In genomic region chr6:48977573-48977972, GRCh38 we compare ENCODE assay signal across 29 cellular contexts.
"Had no signal": no experiment of that assay in that cellular context is flagged by ENCODE, and none has a peak within 500 bp of the region (broad histone marks: within the 10 kb centered on the region; RNA-seq: fewer than 3 reads in every experiment).

No MANE protein-coding gene starts in this region.

- H3K36me3 ChIP-seq: left lung, lower lobe of right lung, neural progenitor cell, neutrophil, pancreas, prostate gland, suprapubic skin, thoracic aorta, tibial artery, upper lobe of right lung had no signal

- H3K4me1 ChIP-seq: left lung, lower lobe of right lung, neural progenitor cell, pancreas, prostate gland, suprapubic skin, tibial artery, upper lobe of right lung had no signal

- H3K4me3 Mint-ChIP-seq: immature natural killer cell; mesothelial cell of epicardium; naive B cell; natural killer cell; nephron progenitor cell; neural progenitor cell; stimulated activated effector memory CD8-positive, alpha-beta T cell treated with anti-CD3 and anti-CD28 coated beads, Interleukin-12 subunit alpha, Interleukin-12 subunit beta, amount 100 ng/mL, for 72 hours; stimulated activated naive CD8-positive, alpha-beta T cell treated with anti-CD3 and anti-CD28 coated beads, Interleukin-15, Interleukin-2, amounts not matched to agents 100 ng/mL and 50 ng/mL, for 24 hours had no signal

- H3K27me3 Mint-ChIP-seq: naive B cell; stimulated activated naive CD8-positive, alpha-beta T cell treated with anti-CD3 and anti-CD28 coated beads, Interleukin-15, Interleukin-2, amounts not matched to agents 100 ng/mL and 50 ng/mL, for 24 hours had no signal

- H3K36me3 Mint-ChIP-seq: immature natural killer cell; mesothelial cell of epicardium; naive B cell; natural killer cell; neural progenitor cell; stimulated activated effector memory CD8-positive, alpha-beta T cell treated with anti-CD3 and anti-CD28 coated beads, Interleukin-12 subunit alpha, Interleukin-12 subunit beta, amount 100 ng/mL, for 72 hours had no signal

- H3K27ac ChIP-seq: left lung, lower lobe of right lung, neural progenitor cell, neutrophil, pancreas, prostate gland, skin epidermis, suprapubic skin, thoracic aorta, tibial artery, upper lobe of right lung had no signal

- FAIRE-seq: islet of Langerhans, pancreas had no signal

- H3K4me1 Mint-ChIP-seq: immature natural killer cell; naive B cell; natural killer cell; nephron progenitor cell; neural progenitor cell; stimulated activated effector memory CD8-positive, alpha-beta T cell treated with anti-CD3 and anti-CD28 coated beads, Interleukin-12 subunit alpha, Interleukin-12 subunit beta, amount 100 ng/mL, for 72 hours had no signal

- H3K9me3 ChIP-seq: left lung, lower lobe of right lung, neutrophil, pancreas, prostate gland, suprapubic skin, thoracic aorta, tibial artery, upper lobe of right lung had no signal

- H2AFZ ChIP-seq: neural progenitor cell had no signal

- H3K27ac Mint-ChIP-seq: immature natural killer cell; mesothelial cell of epicardium; naive B cell; natural killer cell; nephron progenitor cell; neural progenitor cell; stimulated activated effector memory CD8-positive, alpha-beta T cell treated with anti-CD3 and anti-CD28 coated beads, Interleukin-12 subunit alpha, Interleukin-12 subunit beta, amount 100 ng/mL, for 72 hours; stimulated activated naive CD8-positive, alpha-beta T cell treated with anti-CD3 and anti-CD28 coated beads, Interleukin-15, Interleukin-2, amounts not matched to agents 100 ng/mL and 50 ng/mL, for 24 hours had no signal

- H3K4me2 ChIP-seq: neural progenitor cell had no signal

- H3K9me3 Mint-ChIP-seq: neural progenitor cell had no signal

- H3K27me3 ChIP-seq: left lung, neural progenitor cell, neutrophil, pancreas, suprapubic skin, tibial artery, upper lobe of right lung had no signal

- DNase-seq: hypothalamus; immature natural killer cell; kidney; left colon; left lung; lower lobe of right lung; mesenchymal stem cell; naive B cell; natural killer cell; nephron progenitor cell; pancreas; posterior cingulate gyrus; retina; right cardiac atrium; stimulated activated CD4-positive, alpha-beta T cell treated with anti-CD3 and anti-CD28 coated beads, Interleukin-4, amount 100 ng/mL, for 24 hours; stimulated activated naive CD4-positive, alpha-beta T cell; tibial artery; trophoblast cell; upper lobe of right lung had no signal

- H3K4me3 ChIP-seq: left lung, lower lobe of right lung, neural progenitor cell, pancreas, prostate gland, skin epidermis, suprapubic skin, thoracic aorta, tibial artery, upper lobe of right lung had no signal
